In the genomic region with DNA sequence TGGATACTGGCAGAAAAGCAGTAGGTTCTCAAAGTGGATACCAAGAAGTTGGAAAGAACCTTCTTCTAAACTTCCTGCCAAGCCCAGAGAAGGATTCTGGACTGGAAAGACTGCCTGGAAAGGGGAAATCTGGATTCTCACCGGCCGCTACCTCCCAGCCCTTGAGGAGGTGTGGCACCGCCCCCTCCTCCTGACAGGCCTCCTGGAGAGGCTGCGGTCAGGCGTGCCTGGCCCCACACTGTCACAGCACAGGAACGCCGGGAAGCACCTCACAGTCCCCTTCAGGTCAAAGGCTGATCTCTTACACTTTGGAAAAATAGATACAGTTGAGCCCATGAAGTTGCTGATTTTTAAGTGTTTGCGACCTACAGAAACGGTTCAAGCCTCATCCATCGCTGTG, we compare ENCODE assay signal across 26 cellular contexts. TPM values are rescaled to one million over a fixed set of nuclear protein-coding genes. Genes with fewer than 3 reads are reported as not detected.
DNase-seq lines count a peak whose midpoint lies in the region; ATAC-seq and TF ChIP-seq lines count a peak whose summit lies in the region.
"Had no signal": no experiment of that assay in that cellular context is flagged by ENCODE, and none has a peak within 500 bp of the region (broad histone marks: within the 10 kb centered on the region; RNA-seq: fewer than 3 reads in every experiment).

No MANE protein-coding gene starts in this region.

- DNase-seq in H7 (peak; percentile 54), WTC11 (ENCODE audit: low spot score) (no peak), left lung (no peak), thyroid gland (peak; percentile 60 to 67), immature natural killer cell (no peak), SK-N-SH (no peak)
- DNase-seq: AML-193; Caco-2; CD4-positive, alpha-beta T cell; GDM1; GOT3; HCEC 1CT; Karpas-422; NCI-H1092; NCI-H1417 treated with DMSO at 0.1 percent for 48 hours; NCI-H187; NCI-H2081 treated with DMSO at 0.1 percent for 48 hours; NCI-H2171; NCI-H226; NCI-H510A; NCI-H69; SHP77 treated with DMSO at 0.1 percent for 48 hours had no signal

- ATAC-seq in WTC11 = peak; percentile 62; the same call in 1 of the 2 replicates
- ATAC-seq in left lung = peak; percentile 82
- ATAC-seq in GM18502 (IDR thresholded peaks at IDR 0.05; ENCODE audit: poor library complexity, unreplicated experiment) = no peak
- ATAC-seq: A549, GM12878 had no signal

- no peaks in the 10 kb centered on the region for H3F3A ChIP-seq in SK-N-SH (replicated peaks; ENCODE audit: insufficient read depth)

- no peaks in the 10 kb centered on the region for H3K9me3 ChIP-seq in left lung
- H3K9me3 ChIP-seq in thyroid gland = no peaks in the 10 kb centered on the region
- H3K9me3 ChIP-seq in SK-N-SH = no peaks in the 10 kb centered on the region
- H3K9me3 ChIP-seq: A549; BLaER1 treated with 17β-estradiol and CSF1 and Interleukin-3, amounts not matched to agents 10 nM and 100 nM; Caco-2 had no signal

- TF ChIP-seq CTCF in WTC11 (IDR thresholded peaks at IDR 0.05) (no peak), left lung (IDR thresholded peaks at IDR 0.05) (no peak), thyroid gland (IDR thresholded peaks at IDR 0.05) (no peak), SK-N-SH (IDR thresholded peaks at IDR 0.05) (no peak)

- H3K27ac ChIP-seq in left lung (no peak overlapping the region), thyroid gland (no peak overlapping the region), SK-N-SH (ENCODE audit: low read depth in 2 of 2, low read length in 1 of 2) (no peak overlapping the region)
- H3K27ac ChIP-seq: A549; BLaER1 treated with 17β-estradiol and CSF1 and Interleukin-3, amounts not matched to agents 10 nM and 100 nM had no signal

- H3K4me1 Mint-ChIP-seq in WTC11 (peaks cover 20% of the 10 kb centered on the region), immature natural killer cell (no peaks in the 10 kb centered on the region)

- H3K4me1 ChIP-seq in left lung (no peaks in the 10 kb centered on the region), thyroid gland (peaks cover 0 to 13% of the 10 kb centered on the region in 2 donors), SK-N-SH (ENCODE audit: control insufficient read depth in 1 of 2, insufficient read depth in 2 of 2, low read depth in 1 of 2, low read length in 1 of 2) (no peaks in the 10 kb centered on the region)
- H3K4me1 ChIP-seq: A549, Caco-2 had no signal

- intact Hi-C loops in left lung (cut with DNase I) (no loop called here), thyroid gland (cut with DNase I) (no loop called here)

- CTCF ChIA-PET in WTC11 (lab: Charles Lee) = no interaction called here
- CTCF ChIA-PET in SK-N-SH (lab: Yijun Ruan, JAX) = interaction anchor here (1.6 kb wide), 1 partner anchor 10 kb away, joined by 4 read pairs; no protein-coding TSS in a partner anchor

- H2AFZ ChIP-seq in SK-N-SH (ENCODE audit: low read depth) = no peak overlapping the region

- H3K4me3 Mint-ChIP-seq in WTC11 (no peak overlapping the region), immature natural killer cell (no peak overlapping the region)
- H3K4me3 Mint-ChIP-seq: CD4-positive, alpha-beta T cell had no signal

- H3K9ac ChIP-seq in SK-N-SH = no peak overlapping the region
- H3K9ac ChIP-seq: BLaER1 treated with 17β-estradiol and CSF1 and Interleukin-3, amounts not matched to agents 10 nM and 100 nM had no signal

- no peaks in the 10 kb centered on the region for H3K79me2 ChIP-seq in SK-N-SH (ENCODE audit: insufficient read depth)

- no peaks in the 10 kb centered on the region for H3K9me3 Mint-ChIP-seq in WTC11
- peaks cover 0 to 3% (median 0%) of the 10 kb centered on the region in 6 donors for H3K9me3 Mint-ChIP-seq in immature natural killer cell

- 53 to 68% methylated on average over 10 of the region's 10 CpGs for WGBS in thyroid gland, 2 donors
- 75% methylated on average over 9 of the region's 10 CpGs for WGBS in SK-N-SH (ENCODE audit: low lambda C conversion rate)

- no peak for TF ChIP-seq POLR2A in thyroid gland (IDR thresholded peaks at IDR 0.05)

- H3K27ac Mint-ChIP-seq in WTC11 (no peak overlapping the region), immature natural killer cell (no peak overlapping the region)
- H3K27ac Mint-ChIP-seq: CD4-positive, alpha-beta T cell had no signal

- no peaks in the 10 kb centered on the region for H3K9me2 ChIP-seq in SK-N-SH

- no peaks in the 10 kb centered on the region for H4K20me1 ChIP-seq in SK-N-SH (ENCODE audit: insufficient read depth)
- H4K20me1 ChIP-seq: BLaER1 treated with 17β-estradiol and CSF1 and Interleukin-3, amounts not matched to agents 10 nM and 100 nM had no signal

- H3K27me3 ChIP-seq in H7 (ENCODE audit: control insufficient read depth, insufficient read depth, low read length) = no peaks in the 10 kb centered on the region
- no peaks in the 10 kb centered on the region for H3K27me3 ChIP-seq in left lung
- H3K27me3 ChIP-seq in thyroid gland = no peaks in the 10 kb centered on the region
- H3K27me3 ChIP-seq in SK-N-SH (ENCODE audit: insufficient read depth) = no peaks in the 10 kb centered on the region
- H3K27me3 ChIP-seq: BLaER1 treated with 17β-estradiol and CSF1 and Interleukin-3, amounts not matched to agents 10 nM and 100 nM had no signal

- H3K36me3 Mint-ChIP-seq in WTC11 (no peaks in the 10 kb centered on the region), immature natural killer cell (no peaks in the 10 kb centered on the region)

- H3K36me3 ChIP-seq in H7 (replicated peaks; ENCODE audit: control insufficient read depth, insufficient read depth, low read length) (no peaks in the 10 kb centered on the region), left lung (no peaks in the 10 kb centered on the region), thyroid gland (no peaks in the 10 kb centered on the region), SK-N-SH (replicated peaks in 1 of 2; ENCODE audit: control insufficient read depth in 1 of 2, insufficient read depth in 2 of 2, low read length in 1 of 2) (no peaks in the 10 kb centered on the region)
- H3K36me3 ChIP-seq: BLaER1 treated with 17β-estradiol and CSF1 and Interleukin-3, amounts not matched to agents 10 nM and 100 nM had no signal

- no peak overlapping the region for H3K4me3 ChIP-seq in H7 (ENCODE audit: insufficient read depth, low read depth, low read length)
- no peak overlapping the region for H3K4me3 ChIP-seq in left lung
- no peak overlapping the region for H3K4me3 ChIP-seq in thyroid gland (replicated peaks in 1 of 3)
- H3K4me3 ChIP-seq in SK-N-SH (ENCODE audit: low read depth in 2 of 2, low read length in 1 of 2) = no peak overlapping the region
- H3K4me3 ChIP-seq: A549; BLaER1 treated with 17β-estradiol and CSF1 and Interleukin-3, amounts not matched to agents 10 nM and 100 nM; GM12878 had no signal

- POLR2A ChIA-PET in WTC11 (lab: Charles Lee) (no interaction called here), SK-N-SH (lab: Yijun Ruan, JAX) (no interaction called here)

- no peak overlapping the region for H3K4me2 ChIP-seq in SK-N-SH
- H3K4me2 ChIP-seq: A549; BLaER1 treated with 17β-estradiol and CSF1 and Interleukin-3, amounts not matched to agents 10 nM and 100 nM had no signal

- no peak for TF ChIP-seq EP300 in SK-N-SH (IDR thresholded peaks at IDR 0.05; ENCODE audit: borderline replicate concordance in 1 of 2, low read depth in 1 of 2, low read length in 1 of 2)

- TF ChIP-seq RAD21 in SK-N-SH (IDR thresholded peaks at IDR 0.05; ENCODE audit: low read length) = no peak

- H3K27me3 Mint-ChIP-seq in WTC11 (ENCODE audit: low read depth) (no peaks in the 10 kb centered on the region), immature natural killer cell (ENCODE audit: low read depth in 3 of 3) (peaks cover 0 to 6% (median 0%) of the 10 kb centered on the region in 3 donors)

TF ChIP-seq in WTC11, 78 proteins besides CTCF, POLR2A, EP300 and RAD21 (continues in another document):
- TF ChIP-seq PRRX2 (CRISPR knock-in tag; IDR thresholded peaks at IDR 0.05) = no peak
- TF ChIP-seq, protein P1, sequence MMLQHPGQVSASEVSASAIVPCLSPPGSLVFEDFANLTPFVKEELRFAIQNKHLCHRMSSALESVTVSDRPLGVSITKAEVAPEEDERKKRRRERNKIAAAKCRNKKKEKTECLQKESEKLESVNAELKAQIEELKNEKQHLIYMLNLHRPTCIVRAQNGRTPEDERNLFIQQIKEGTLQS (CRISPR knock-in tag; conservative IDR thresholded peaks at IDR 0.05) = no peak
- TF ChIP-seq, protein P2, sequence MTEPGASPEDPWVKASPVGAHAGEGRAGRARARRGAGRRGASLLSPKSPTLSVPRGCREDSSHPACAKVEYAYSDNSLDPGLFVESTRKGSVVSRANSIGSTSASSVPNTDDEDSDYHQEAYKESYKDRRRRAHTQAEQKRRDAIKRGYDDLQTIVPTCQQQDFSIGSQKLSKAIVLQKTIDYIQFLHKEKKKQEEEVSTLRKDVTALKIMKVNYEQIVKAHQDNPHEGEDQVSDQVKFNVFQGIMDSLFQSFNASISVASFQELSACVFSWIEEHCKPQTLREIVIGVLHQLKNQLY (CRISPR knock-in tag; IDR thresholded peaks at IDR 0.05) = no peak

TF ChIP-seq in SK-N-SH, 30 proteins besides CTCF, POLR2A, EP300 and RAD21 (continues in another document):
- TF ChIP-seq TEAD4 (IDR thresholded peaks at IDR 0.05; ENCODE audit: borderline replicate concordance, insufficient read depth) (no peak), NRF1 (IDR thresholded peaks at IDR 0.05; ENCODE audit: low read depth, low read length) (no peak), FOXM1 (IDR thresholded peaks at IDR 0.05; ENCODE audit: low read depth) (no peak), POLR2AphosphoS5 (IDR thresholded peaks at IDR 0.05; ENCODE audit: low read depth, low read length) (no peak), MXI1 (IDR thresholded peaks at IDR 0.05; ENCODE audit: low read depth, low read length) (no peak), SMC3 (IDR thresholded peaks at IDR 0.05; ENCODE audit: low read depth, low read length) (no peak), TCF12 (IDR thresholded peaks at IDR 0.05) (no peak), NFIC (IDR thresholded peaks at IDR 0.05; ENCODE audit: borderline replicate concordance) (no peak), MEF2A (IDR thresholded peaks at IDR 0.05; ENCODE audit: borderline replicate concordance, low read depth) (no peak)
- TF ChIP-seq, protein P3, sequence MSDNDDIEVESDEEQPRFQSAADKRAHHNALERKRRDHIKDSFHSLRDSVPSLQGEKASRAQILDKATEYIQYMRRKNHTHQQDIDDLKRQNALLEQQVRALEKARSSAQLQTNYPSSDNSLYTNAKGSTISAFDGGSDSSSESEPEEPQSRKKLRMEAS (IDR thresholded peaks at IDR 0.05; ENCODE audit: low read depth) = no peak

RNA-seq across cellular contexts. Expression of a gene that starts 16.3 kb away (rescaled TPM):
- 1.1 and 1.6 TPM in 2 replicates for total RNA-seq in H7 (2014; rRNA removed; shearing (Covaris generic))
- total RNA-seq in WTC11 (2021) (2.3 to 3.1 TPM (median 3.0 TPM) in 3 replicates), left lung (1 to 10 TPM; 1.3 to 3.8 TPM), thyroid gland (10 to 100 TPM; 17.1 to 25.9 (median 20.7) TPM)
- polyA plus RNA-seq in immature natural killer cell (not detected), SK-N-SH (2012; rRNA removed) (0.43 and 0.67 TPM in 2 replicates)
- polyA plus RNA-seq in SK-N-SH (2012; cell fraction: cytosol; rRNA removed) = 0.26 and 0.41 TPM in 2 replicates
- 0.32 and 0.71 TPM in 2 replicates for polyA plus RNA-seq in SK-N-SH (2012; cell fraction: nucleus; rRNA removed)
- total RNA-seq: CD4-positive, alpha-beta T cell had no signal

Comparison
In these comparisons a context has a peak if more than half of its experiments do, and no peak if none do; other contexts are left out.
1. DNase-seq: peak in H7 (single experiment) and thyroid gland (2 of 2); none in WTC11 (single experiment), left lung (0 of 2), immature natural killer cell (0 of 3) and SK-N-SH (single experiment).